ENCODE assay signal across 11 cellular contexts in the genomic region with DNA sequence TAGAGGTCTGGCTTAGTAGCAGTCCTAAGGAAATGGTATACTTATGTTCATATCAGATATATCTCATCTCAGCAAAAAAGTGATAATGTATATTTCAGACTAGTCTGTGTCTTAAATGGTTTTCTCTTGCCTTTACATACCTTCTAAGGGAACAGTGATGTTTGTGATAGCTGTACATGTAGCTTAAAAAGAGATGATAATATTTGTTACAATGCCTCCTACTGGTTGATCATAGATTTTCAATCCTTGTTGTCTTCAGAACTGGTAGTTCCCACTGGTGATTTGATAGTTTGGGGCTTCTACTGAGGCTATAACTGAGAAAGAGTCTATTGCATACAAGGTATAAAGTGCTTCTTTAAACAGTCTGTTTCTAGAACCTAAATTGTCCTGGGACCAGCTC.
A peak's percentile ranks its signal among the peaks of the same experiment; 100 is the strongest.
DNase-seq lines count a peak whose midpoint lies in the region; ATAC-seq and TF ChIP-seq lines count a peak whose summit lies in the region.
"Had no signal": no experiment of that assay in that cellular context is flagged by ENCODE, and none has a peak within 500 bp of the region (broad histone marks: within the 10 kb centered on the region; RNA-seq: fewer than 3 reads in every experiment).

No MANE protein-coding gene starts in this region.

- H3K27me3 Mint-ChIP-seq in progenitor cell of endocrine pancreas: peaks cover 11% of the 10 kb centered on the region
- H3K27me3 Mint-ChIP-seq: CD4-positive, CD25-positive, alpha-beta regulatory T cell had no signal

- no peaks in the 10 kb centered on the region for H3K4me1 ChIP-seq in MM.1S (ENCODE audit: low read length)
- H3K4me1 ChIP-seq: colonic mucosa had no signal

- no peak overlapping the region for H3K27ac Mint-ChIP-seq in progenitor cell of endocrine pancreas
- H3K27ac Mint-ChIP-seq: activated CD4-positive, alpha-beta memory T cell treated with anti-CD3 and anti-CD28 coated beads, Interleukin-2, amount 10 ng/mL, durations not matched to agents 7 days and 5 days; CD4-positive, CD25-positive, alpha-beta regulatory T cell had no signal

- H3K27ac ChIP-seq in MM.1S (ENCODE audit: low read length) (no peak overlapping the region), brain microvascular endothelial cell (no peak overlapping the region)
- H3K27ac ChIP-seq: colonic mucosa had no signal

- H3K36me3 Mint-ChIP-seq in progenitor cell of endocrine pancreas (ENCODE audit: insufficient read depth): no peaks in the 10 kb centered on the region
- H3K36me3 Mint-ChIP-seq: CD4-positive, CD25-positive, alpha-beta regulatory T cell had no signal

- H3K9me3 ChIP-seq in MM.1S (replicated peaks; ENCODE audit: insufficient read depth, low read length): no peaks in the 10 kb centered on the region
- H3K9me3 ChIP-seq: colonic mucosa had no signal

- no peak for ATAC-seq in GM19023 (IDR thresholded peaks at IDR 0.05; ENCODE audit: unreplicated experiment)

- H4K20me1 ChIP-seq in MM.1S (ENCODE audit: insufficient read depth, low read length): no peaks in the 10 kb centered on the region

- H3K9me2 ChIP-seq in MM.1S (replicated peaks; ENCODE audit: insufficient read depth, low read length): no peaks in the 10 kb centered on the region

- no peak overlapping the region for H2AFZ ChIP-seq in MM.1S (ENCODE audit: low read length)

- no peaks in the 10 kb centered on the region for H3K9me3 Mint-ChIP-seq in progenitor cell of endocrine pancreas (ENCODE audit: low read depth)
- H3K9me3 Mint-ChIP-seq: activated CD4-positive, alpha-beta memory T cell treated with anti-CD3 and anti-CD28 coated beads, Interleukin-2, amount 10 ng/mL, durations not matched to agents 7 days and 5 days; CD4-positive, CD25-positive, alpha-beta regulatory T cell had no signal

- no peak overlapping the region for H3K9ac ChIP-seq in MM.1S (ENCODE audit: low read length)

- H3K4me3 Mint-ChIP-seq in progenitor cell of endocrine pancreas (ENCODE audit: low read depth): no peak overlapping the region
- H3K4me3 Mint-ChIP-seq: activated CD4-positive, alpha-beta memory T cell treated with anti-CD3 and anti-CD28 coated beads, Interleukin-2, amount 10 ng/mL, durations not matched to agents 7 days and 5 days; CD4-positive, CD25-positive, alpha-beta regulatory T cell had no signal

- no peak overlapping the region for H3K4me2 ChIP-seq in MM.1S (ENCODE audit: low read depth, low read length)

- no peaks in the 10 kb centered on the region for H3F3A ChIP-seq in MM.1S (ENCODE audit: insufficient read depth, low read length)

- DNase-seq in NCI-H526 (lab: John Stamatoyannopoulos, UW) (peak; percentile 3 to 22), NCI-H526 treated with DMSO at 0.1 percent for 48 hours (lab: John Stamatoyannopoulos, UW) (no peak), MM.1S (no peak), brain microvascular endothelial cell (no peak), progenitor cell of endocrine pancreas (ENCODE audit: low spot score, unreplicated experiment) (no peak), ureter (ENCODE audit: low spot score) (no peak)
- DNase-seq in stimulated activated CD4-positive, alpha-beta T cell treated with anti-CD3 and anti-CD28 coated beads, Interleukin-12 subunit alpha, Interleukin-12 subunit beta, amount 100 ng/mL, for 4 hours: no peak
- DNase-seq: activated CD4-positive, alpha-beta memory T cell treated with anti-CD3 and anti-CD28 coated beads, Interleukin-2, amount 10 ng/mL, durations not matched to agents 7 days and 5 days; colonic mucosa had no signal

- no peaks in the 10 kb centered on the region for H3K36me3 ChIP-seq in MM.1S (replicated peaks; ENCODE audit: insufficient read depth, low read length)
- no peaks in the 10 kb centered on the region for H3K36me3 ChIP-seq in brain microvascular endothelial cell (replicated peaks)
- H3K36me3 ChIP-seq: colonic mucosa had no signal

- TF ChIP-seq CTCF in MM.1S (IDR thresholded peaks at IDR 0.05; ENCODE audit: low read length) (peak; percentile 37), brain microvascular endothelial cell (IDR thresholded peaks at IDR 0.05; ENCODE audit: low read depth, low read length, missing control alignments) (peak; percentile 34), progenitor cell of endocrine pancreas (IDR thresholded peaks at IDR 0.05; ENCODE audit: unreplicated experiment) (peak; percentile 26)

- peaks cover 17% of the 10 kb centered on the region for H3K4me1 Mint-ChIP-seq in progenitor cell of endocrine pancreas (ENCODE audit: low read depth)

- H3K27me3 ChIP-seq in MM.1S (replicated peaks; ENCODE audit: insufficient read depth, low read length) (no peaks in the 10 kb centered on the region), brain microvascular endothelial cell (replicated peaks) (no peaks in the 10 kb centered on the region)
- H3K27me3 ChIP-seq: colonic mucosa had no signal

- H3K79me2 ChIP-seq in MM.1S (ENCODE audit: low read length): no peaks in the 10 kb centered on the region

- in situ Hi-C loops in brain microvascular endothelial cell (cut with HindIII; ENCODE audit: low pct_ligation_motif_present, low sequenced_read_pairs): no loop called here

- H3K4me3 ChIP-seq in MM.1S (ENCODE audit: low read length) (no peak overlapping the region), brain microvascular endothelial cell (ENCODE audit: low read depth, low read length) (no peak overlapping the region)
- H3K4me3 ChIP-seq: colonic mucosa had no signal

Comparison
In these comparisons a context has a peak if more than half of its experiments do, and no peak if none do; other contexts are left out.
1. DNase-seq: peak in NCI-H526 (2 of 2); none in NCI-H526 treated with DMSO at 0.1 percent for 48 hours (single experiment), MM.1S (single experiment), brain microvascular endothelial cell (single experiment), progenitor cell of endocrine pancreas (single experiment), stimulated activated CD4-positive, alpha-beta T cell treated with anti-CD3 and anti-CD28 coated beads, Interleukin-12 subunit alpha, Interleukin-12 subunit beta, amount 100 ng/mL, for 4 hours (single experiment) and ureter (single experiment).
2. Peak in every context shown above with its lines, with median percentiles within 50 percentile points of each other: CTCF ChIP-seq.